ENCODE assay signal across 1 cellular context in the genomic region with DNA sequence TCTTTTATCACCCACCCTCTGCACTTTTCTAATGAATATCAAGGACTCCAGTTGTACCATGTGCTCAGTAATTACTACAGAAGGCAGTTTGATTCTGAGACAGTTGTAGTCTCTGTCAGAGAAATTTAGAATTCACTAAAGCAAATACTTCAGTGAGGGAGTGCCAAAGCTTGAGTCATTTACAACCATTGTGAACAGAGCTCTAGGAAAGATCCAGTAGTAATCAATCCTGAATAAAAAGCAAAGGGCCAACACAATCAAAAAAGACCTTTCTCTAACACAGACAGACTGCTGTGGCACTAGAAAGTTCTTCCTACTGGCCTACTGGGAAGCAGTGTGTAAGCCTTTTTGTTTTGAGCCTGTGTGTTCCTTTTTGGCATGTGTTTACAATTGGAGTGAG.
TF ChIP-seq lines count a peak whose summit lies in the region.

No MANE protein-coding gene starts in this region.

TF ChIP-seq in HCT116, 20 proteins besides CTCF, POLR2A, EP300 and RAD21 (continued from another document):
- TF ChIP-seq, protein P1, sequence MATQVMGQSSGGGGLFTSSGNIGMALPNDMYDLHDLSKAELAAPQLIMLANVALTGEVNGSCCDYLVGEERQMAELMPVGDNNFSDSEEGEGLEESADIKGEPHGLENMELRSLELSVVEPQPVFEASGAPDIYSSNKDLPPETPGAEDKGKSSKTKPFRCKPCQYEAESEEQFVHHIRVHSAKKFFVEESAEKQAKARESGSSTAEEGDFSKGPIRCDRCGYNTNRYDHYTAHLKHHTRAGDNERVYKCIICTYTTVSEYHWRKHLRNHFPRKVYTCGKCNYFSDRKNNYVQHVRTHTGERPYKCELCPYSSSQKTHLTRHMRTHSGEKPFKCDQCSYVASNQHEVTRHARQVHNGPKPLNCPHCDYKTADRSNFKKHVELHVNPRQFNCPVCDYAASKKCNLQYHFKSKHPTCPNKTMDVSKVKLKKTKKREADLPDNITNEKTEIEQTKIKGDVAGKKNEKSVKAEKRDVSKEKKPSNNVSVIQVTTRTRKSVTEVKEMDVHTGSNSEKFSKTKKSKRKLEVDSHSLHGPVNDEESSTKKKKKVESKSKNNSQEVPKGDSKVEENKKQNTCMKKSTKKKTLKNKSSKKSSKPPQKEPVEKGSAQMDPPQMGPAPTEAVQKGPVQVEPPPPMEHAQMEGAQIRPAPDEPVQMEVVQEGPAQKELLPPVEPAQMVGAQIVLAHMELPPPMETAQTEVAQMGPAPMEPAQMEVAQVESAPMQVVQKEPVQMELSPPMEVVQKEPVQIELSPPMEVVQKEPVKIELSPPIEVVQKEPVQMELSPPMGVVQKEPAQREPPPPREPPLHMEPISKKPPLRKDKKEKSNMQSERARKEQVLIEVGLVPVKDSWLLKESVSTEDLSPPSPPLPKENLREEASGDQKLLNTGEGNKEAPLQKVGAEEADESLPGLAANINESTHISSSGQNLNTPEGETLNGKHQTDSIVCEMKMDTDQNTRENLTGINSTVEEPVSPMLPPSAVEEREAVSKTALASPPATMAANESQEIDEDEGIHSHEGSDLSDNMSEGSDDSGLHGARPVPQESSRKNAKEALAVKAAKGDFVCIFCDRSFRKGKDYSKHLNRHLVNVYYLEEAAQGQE (IDR thresholded peaks at IDR 0.05; ENCODE audit: low read depth): no peak
- no peak for TF ChIP-seq JUND (IDR thresholded peaks at IDR 0.05)
- no peak for TF ChIP-seq EGR1 (IDR thresholded peaks at IDR 0.05; ENCODE audit: low read depth)
- TF ChIP-seq POLR2AphosphoS5 (IDR thresholded peaks at IDR 0.05; ENCODE audit: low read depth, low read length): no peak
TF ChIP-seq in HCT116: peak in this region for 0.
